12 cellular contexts compared by ENCODE assay signal in genomic region chrX:79325263-79325958, GRCh38. TPM values are rescaled to one million over a fixed set of nuclear protein-coding genes. Genes with fewer than 3 reads are reported as not detected.
A peak's percentile ranks its signal among the peaks of the same experiment; 100 is the strongest.
DNase-seq lines count a peak whose midpoint lies in the region; ATAC-seq and TF ChIP-seq lines count a peak whose summit lies in the region.
"Had no signal": no experiment of that assay in that cellular context is flagged by ENCODE, and none has a peak within 500 bp of the region (broad histone marks: within the 10 kb centered on the region; RNA-seq: fewer than 3 reads in every experiment).

No MANE protein-coding gene starts in this region.

- H3K4me3 ChIP-seq in A673 (ENCODE audit: low read depth, low read length, poor library complexity, severe bottlenecking): no peak overlapping the region
- no peak overlapping the region for H3K4me3 ChIP-seq in stomach
- H3K4me3 ChIP-seq: right atrium auricular region had no signal

- ATAC-seq in GM18907 (IDR thresholded peaks at IDR 0.05; ENCODE audit: unreplicated experiment): no peak

- intact Hi-C loops in A673 (cut with micrococcal nuclease; ENCODE audit: unreplicated experiment) (no loop called here), stomach (cut with DNase I; ENCODE audit: low total_unique reads) (no loop called here)

- H3K36me3 Mint-ChIP-seq in activated naive CD8-positive, alpha-beta T cell: no peaks in the 10 kb centered on the region
- H3K36me3 Mint-ChIP-seq: mesothelial cell of epicardium had no signal

- TF ChIP-seq EP300 in stomach (IDR thresholded peaks at IDR 0.05): no peak

- peak overlapping the region; percentile 23 for H3K4me3 Mint-ChIP-seq in activated naive CD8-positive, alpha-beta T cell
- H3K4me3 Mint-ChIP-seq: mesothelial cell of epicardium had no signal

- TF ChIP-seq POLR2A in stomach (IDR thresholded peaks at IDR 0.05): no peak

- H3K4me1 Mint-ChIP-seq in activated naive CD8-positive, alpha-beta T cell (ENCODE audit: low read depth): peaks cover 5% of the 10 kb centered on the region
- H3K4me1 Mint-ChIP-seq: mesothelial cell of epicardium had no signal

- H3K9me3 Mint-ChIP-seq in activated naive CD8-positive, alpha-beta T cell (ENCODE audit: low read depth): no peaks in the 10 kb centered on the region

- TF ChIP-seq CTCF in A673 (conservative IDR thresholded peaks at IDR 0.05; ENCODE audit: low read depth, low read length) (no peak), stomach (IDR thresholded peaks at IDR 0.05) (no peak)

- DNase-seq in NCI-H748 (lab: John Stamatoyannopoulos, UW; ENCODE audit: unreplicated experiment): peak; percentile 58
- DNase-seq in NCI-H748 treated with DMSO at 0.1 percent for 48 hours (lab: John Stamatoyannopoulos, UW): no peak
- peak; percentile 8 for DNase-seq in activated CD4-positive, alpha-beta T cell treated with anti-CD3 and anti-CD28 coated beads for 1 hour
- DNase-seq in stimulated activated CD4-positive, alpha-beta T cell treated with anti-CD3 and anti-CD28 coated beads, Interleukin-2, amount 100 ng/mL, for 24 hours: peak; percentile 4 to 16
- DNase-seq in A673 (ENCODE audit: low spot score): no peak
- no peak for DNase-seq in stomach
- DNase-seq: 8988T, NCI-H146 had no signal

- H3K4me1 ChIP-seq in A673 (ENCODE audit: insufficient read depth, low read length, poor library complexity, severe bottlenecking) (peaks cover 4% of the 10 kb centered on the region), stomach (no peaks in the 10 kb centered on the region)
- H3K4me1 ChIP-seq: right atrium auricular region had no signal

- H3K27me3 ChIP-seq in A673 (replicated peaks; ENCODE audit: insufficient read depth, low read depth, low read length, poor library complexity): no peaks in the 10 kb centered on the region
- no peaks in the 10 kb centered on the region for H3K27me3 ChIP-seq in stomach
- H3K27me3 ChIP-seq: right atrium auricular region had no signal

- CTCF ChIA-PET in A673 (lab: Charles Lee): no interaction called here

- BruUV-seq in A673 (replicated peaks; lab: Mats Ljungman, UMichigan): no TSS peak

- no peaks in the 10 kb centered on the region for H3K27me3 Mint-ChIP-seq in activated naive CD8-positive, alpha-beta T cell

- WGBS in stomach, 5 donors: 43 to 63% (median 53%) methylated on average over 4 to 8 of the region's 8 CpGs

- H3K27ac ChIP-seq in A673 (ENCODE audit: low read depth, low read length, poor library complexity, severe bottlenecking): no peak overlapping the region
- H3K27ac ChIP-seq in stomach: no peak overlapping the region
- H3K27ac ChIP-seq: right atrium auricular region had no signal

- POLR2A ChIA-PET in A673 (lab: Charles Lee; ENCODE audit: low non-redundant PET): interaction anchor here (0.6 kb wide), 1 partner anchor 535 kb away, joined by 7 read pairs; no protein-coding TSS in a partner anchor

- H3K36me3 ChIP-seq in A673 (ENCODE audit: insufficient read depth, low read length, poor library complexity, severe bottlenecking) (no peaks in the 10 kb centered on the region), stomach (no peaks in the 10 kb centered on the region)
- H3K36me3 ChIP-seq: right atrium auricular region had no signal

- H3K27ac Mint-ChIP-seq in activated naive CD8-positive, alpha-beta T cell: no peak overlapping the region
- H3K27ac Mint-ChIP-seq: mesothelial cell of epicardium had no signal

- H3K9me3 ChIP-seq in A673 (ENCODE audit: low read depth, low read length, poor library complexity, severe bottlenecking): peaks cover 3% of the 10 kb centered on the region
- no peaks in the 10 kb centered on the region for H3K9me3 ChIP-seq in stomach
- H3K9me3 ChIP-seq: right atrium auricular region had no signal

RNA-seq across cellular contexts. Expression of gene ITM2A, which starts 41.7 kb away (rescaled TPM):
- total RNA-seq in A673 (2021): 835 and 839 TPM in 2 replicates
- 100 to 1,000 TPM in 2 of 5 donors, 10 to 100 TPM in 1, 1 to 10 TPM in 1, not detected in 1; 9.9 to 233 (median 75.7) TPM for total RNA-seq in stomach
- polyA plus RNA-seq in stomach: 10 to 100 TPM in 1 of 3 donors, 1 to 10 TPM in 2; 6.7 to 10.3 (median 8.9) TPM

Comparison
In these comparisons a context has a peak if more than half of its experiments do, and no peak if none do; other contexts are left out.
1. DNase-seq: peak in NCI-H748 (single experiment), activated CD4-positive, alpha-beta T cell treated with anti-CD3 and anti-CD28 coated beads for 1 hour (single experiment) and stimulated activated CD4-positive, alpha-beta T cell treated with anti-CD3 and anti-CD28 coated beads, Interleukin-2, amount 100 ng/mL, for 24 hours (2 of 2); none in NCI-H748 treated with DMSO at 0.1 percent for 48 hours (single experiment), A673 (single experiment) and stomach (single experiment).